ENCODE assay signal across 10 cellular contexts in the genomic region with DNA sequence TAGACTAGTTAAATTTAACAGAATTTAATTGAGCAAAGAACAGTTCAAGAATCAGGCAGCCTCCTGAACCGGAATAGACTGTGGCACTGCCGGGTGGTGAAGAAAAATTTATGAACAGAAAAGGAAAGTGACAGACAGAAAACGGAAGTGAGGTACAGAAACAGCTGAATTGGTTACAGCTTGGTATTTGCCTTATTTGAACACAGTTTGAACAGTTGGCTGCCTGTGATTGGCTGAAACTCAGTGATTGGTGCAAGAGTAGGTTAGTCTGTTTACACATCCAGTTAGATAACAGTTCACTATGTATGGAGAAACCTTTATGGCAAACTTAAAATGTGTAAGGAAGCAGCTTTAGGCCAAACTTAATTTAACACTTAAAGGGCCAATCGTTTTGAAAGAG.
DNase-seq lines count a peak whose midpoint lies in the region; ATAC-seq and TF ChIP-seq lines count a peak whose summit lies in the region.
"Had no signal": no experiment of that assay in that cellular context is flagged by ENCODE, and none has a peak within 500 bp of the region (broad histone marks: within the 10 kb centered on the region; RNA-seq: fewer than 3 reads in every experiment).

No MANE protein-coding gene starts in this region.

- H3K36me3 ChIP-seq in liver (ENCODE audit: control insufficient read depth in 4 of 4, insufficient read depth in 3 of 4, low read depth in 1 of 4, low read length in 3 of 4) (no peaks in the 10 kb centered on the region), uterus (no peaks in the 10 kb centered on the region)

- ATAC-seq in GM18508 (IDR thresholded peaks at IDR 0.05; ENCODE audit: insufficient read depth, unreplicated experiment): peak; percentile 85
- ATAC-seq: left ventricle myocardium superior had no signal

- H3K4me3 ChIP-seq in HFF-Myc (replicated peaks; ENCODE audit: low read depth, low read length) (no peak overlapping the region), liver (ENCODE audit: low read depth in 1 of 3, low read length in 3 of 3) (peak overlapping the region in 1 of 3 donors; percentile 12), uterus (no peak overlapping the region)

- H3K4me1 ChIP-seq in liver (ENCODE audit: control insufficient read depth in 4 of 4, insufficient read depth in 4 of 4, low read length in 3 of 4): peaks cover 0 to 33% (median 18%) of the 10 kb centered on the region in 4 donors
- H3K4me1 ChIP-seq in uterus: no peaks in the 10 kb centered on the region

- TF ChIP-seq RAD21 in liver (IDR thresholded peaks at IDR 0.05): peak; percentile 28 to 45

- no peak for TF ChIP-seq POLR2A in uterus (IDR thresholded peaks at IDR 0.05)

- DNase-seq in HFF-Myc (ENCODE audit: extremely low read depth, low read depth): peak; percentile 15
- DNase-seq in RPMI8226: peak; percentile 40
- DNase-seq in T1000 (lab: John Stamatoyannopoulos, UW): no peak
- no peak for DNase-seq in uterus
- DNase-seq in dermis blood vessel endothelial cell: no peak
- DNase-seq in mesenteric fat pad (ENCODE audit: low spot score): no peak
- DNase-seq: left ventricle myocardium superior, NCI-H526 had no signal

- no peak for TF ChIP-seq CTCF in HFF-Myc (IDR thresholded peaks at IDR 0.05; ENCODE audit: low read depth, low read length, missing control alignments)
- TF ChIP-seq CTCF in liver (IDR thresholded peaks at IDR 0.05; ENCODE audit: low read depth, low read length, missing input control): no peak
- TF ChIP-seq CTCF in uterus (IDR thresholded peaks at IDR 0.05): no peak

- 35% methylated on average over 4 of the region's 4 CpGs for WGBS in liver

- peak overlapping the region; percentile 60 to 65 for H3K27ac ChIP-seq in liver (ENCODE audit: low read depth in 1 of 2, low read length in 2 of 2)
- H3K27ac ChIP-seq in uterus: no peak overlapping the region

- H3K9me3 ChIP-seq in liver (ENCODE audit: control insufficient read depth in 4 of 4, low read length in 3 of 4) (no peaks in the 10 kb centered on the region), uterus (no peaks in the 10 kb centered on the region)

- no peak overlapping the region for H3K9ac ChIP-seq in liver (ENCODE audit: low read depth in 1 of 2, low read length in 2 of 2)

- intact Hi-C loops in uterus (cut with DNase I; ENCODE audit: low total_unique reads): no loop called here

- H3K27me3 ChIP-seq in liver (ENCODE audit: control insufficient read depth in 4 of 4, insufficient read depth in 4 of 4, low read length in 3 of 4) (no peaks in the 10 kb centered on the region), uterus (no peaks in the 10 kb centered on the region)

TF ChIP-seq in liver, 16 proteins besides CTCF, POLR2A, EP300 and RAD21:
- TF ChIP-seq, protein P1, sequence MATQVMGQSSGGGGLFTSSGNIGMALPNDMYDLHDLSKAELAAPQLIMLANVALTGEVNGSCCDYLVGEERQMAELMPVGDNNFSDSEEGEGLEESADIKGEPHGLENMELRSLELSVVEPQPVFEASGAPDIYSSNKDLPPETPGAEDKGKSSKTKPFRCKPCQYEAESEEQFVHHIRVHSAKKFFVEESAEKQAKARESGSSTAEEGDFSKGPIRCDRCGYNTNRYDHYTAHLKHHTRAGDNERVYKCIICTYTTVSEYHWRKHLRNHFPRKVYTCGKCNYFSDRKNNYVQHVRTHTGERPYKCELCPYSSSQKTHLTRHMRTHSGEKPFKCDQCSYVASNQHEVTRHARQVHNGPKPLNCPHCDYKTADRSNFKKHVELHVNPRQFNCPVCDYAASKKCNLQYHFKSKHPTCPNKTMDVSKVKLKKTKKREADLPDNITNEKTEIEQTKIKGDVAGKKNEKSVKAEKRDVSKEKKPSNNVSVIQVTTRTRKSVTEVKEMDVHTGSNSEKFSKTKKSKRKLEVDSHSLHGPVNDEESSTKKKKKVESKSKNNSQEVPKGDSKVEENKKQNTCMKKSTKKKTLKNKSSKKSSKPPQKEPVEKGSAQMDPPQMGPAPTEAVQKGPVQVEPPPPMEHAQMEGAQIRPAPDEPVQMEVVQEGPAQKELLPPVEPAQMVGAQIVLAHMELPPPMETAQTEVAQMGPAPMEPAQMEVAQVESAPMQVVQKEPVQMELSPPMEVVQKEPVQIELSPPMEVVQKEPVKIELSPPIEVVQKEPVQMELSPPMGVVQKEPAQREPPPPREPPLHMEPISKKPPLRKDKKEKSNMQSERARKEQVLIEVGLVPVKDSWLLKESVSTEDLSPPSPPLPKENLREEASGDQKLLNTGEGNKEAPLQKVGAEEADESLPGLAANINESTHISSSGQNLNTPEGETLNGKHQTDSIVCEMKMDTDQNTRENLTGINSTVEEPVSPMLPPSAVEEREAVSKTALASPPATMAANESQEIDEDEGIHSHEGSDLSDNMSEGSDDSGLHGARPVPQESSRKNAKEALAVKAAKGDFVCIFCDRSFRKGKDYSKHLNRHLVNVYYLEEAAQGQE (IDR thresholded peaks at IDR 0.05): peak; percentile 87
- TF ChIP-seq TAF1 (conservative IDR thresholded peaks at IDR 0.05): peak; percentile 56
- peak; percentile 82 for TF ChIP-seq ZBTB33 (IDR thresholded peaks at IDR 0.05)
- peak in 1 of 2 donors; percentile 27 for TF ChIP-seq JUND (IDR thresholded peaks at IDR 0.05)
- peak; percentile 80 for TF ChIP-seq SP1 (IDR thresholded peaks at IDR 0.05)
- peak; percentile 17 for TF ChIP-seq MAX (IDR thresholded peaks at IDR 0.05)
- TF ChIP-seq RXRA (IDR thresholded peaks at IDR 0.05): peak; percentile 40 to 57
- TF ChIP-seq YY1 (IDR thresholded peaks at IDR 0.05): peak; percentile 69
- TF ChIP-seq GABPA (IDR thresholded peaks at IDR 0.05 in 1 of 2, conservative IDR thresholded peaks at IDR 0.05 in 1 of 2): peak; percentile 62 to 89
- TF ChIP-seq HNF4A (conservative IDR thresholded peaks at IDR 0.05): peak; percentile 53 to 57
- peak; percentile 82 for TF ChIP-seq FOXA1 (IDR thresholded peaks at IDR 0.05)
- TF ChIP-seq, protein P2, sequence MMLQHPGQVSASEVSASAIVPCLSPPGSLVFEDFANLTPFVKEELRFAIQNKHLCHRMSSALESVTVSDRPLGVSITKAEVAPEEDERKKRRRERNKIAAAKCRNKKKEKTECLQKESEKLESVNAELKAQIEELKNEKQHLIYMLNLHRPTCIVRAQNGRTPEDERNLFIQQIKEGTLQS (IDR thresholded peaks at IDR 0.05): no peak
- TF ChIP-seq HNF4G (IDR thresholded peaks at IDR 0.05): no peak
- no peak for TF ChIP-seq EGR1 (IDR thresholded peaks at IDR 0.05; ENCODE audit: low read depth in 2 of 2)
- peak; percentile 91 for TF ChIP-seq FOXA2 (IDR thresholded peaks at IDR 0.05)
- TF ChIP-seq NR2F2 (IDR thresholded peaks at IDR 0.05): no peak

Comparison
In these comparisons a context has a peak if more than half of its experiments do, and no peak if none do; other contexts are left out.
1. DNase-seq: peak in HFF-Myc (single experiment) and RPMI8226 (single experiment); none in T1000 (single experiment), uterus (0 of 2), dermis blood vessel endothelial cell (single experiment) and mesenteric fat pad (single experiment).
2. H3K27ac ChIP-seq: peak in liver (2 of 2); none in uterus (0 of 2).